8 cellular contexts compared by ENCODE assay signal in genomic region chr18:57437433-57437781, GRCh38. TPM values are rescaled to one million over a fixed set of nuclear protein-coding genes. Genes with fewer than 3 reads are reported as not detected.
DNase-seq lines count a peak whose midpoint lies in the region; ATAC-seq and TF ChIP-seq lines count a peak whose summit lies in the region.

No MANE protein-coding gene starts in this region.

- H3K27ac Mint-ChIP-seq in activated CD4-positive, alpha-beta memory T cell treated with anti-CD3 and anti-CD28 coated beads for 36 hours, result no peak overlapping the region

- no CpG with 5 or more reads among the region's 17 CpGs for WGBS in iPS DF 6.9 (ENCODE audit: insufficient coverage, insufficient read length)
- 2% methylated on average over 17 of the region's 17 CpGs for WGBS in suprapubic skin

- no peaks in the 10 kb centered on the region for H3K36me3 ChIP-seq in left ventricle myocardium inferior
- no peaks in the 10 kb centered on the region; the same call in 1 of the 2 replicates for H3K36me3 ChIP-seq in iPS DF 6.9 (ENCODE audit: control insufficient read depth, insufficient read depth, low read length)
- H3K36me3 ChIP-seq in suprapubic skin, result no peaks in the 10 kb centered on the region

- TF ChIP-seq EP300 in suprapubic skin (IDR thresholded peaks at IDR 0.05), result no peak

- intact Hi-C loops in left ventricle myocardium inferior (cut with micrococcal nuclease) (no loop called here), Right ventricle myocardium inferior (cut with DNase I) (loop anchor here (5.0 kb wide), 1 partner anchor 690 kb away; no protein-coding TSS in a partner anchor)
- intact Hi-C loops in activated CD4-positive, alpha-beta memory T cell treated with anti-CD3 and anti-CD28 coated beads for 36 hours (cut with micrococcal nuclease), result loop anchor here (5.0 to 10.0 kb wide), 5 partner anchors 85 to 1837 kb away; partner anchors contain the start of genes RAX, ST8SIA3 and WDR7

- POLR2A ChIA-PET in activated CD4-positive, alpha-beta memory T cell treated with anti-CD3 and anti-CD28 coated beads for 36 hours (lab: Charles Lee), result no interaction called here

- H3K9me3 ChIP-seq in left ventricle myocardium inferior (replicated peaks), result no peaks in the 10 kb centered on the region
- H3K9me3 ChIP-seq in iPS DF 6.9 (ENCODE audit: control insufficient read depth, insufficient read depth, low read length), result no peaks in the 10 kb centered on the region
- no peaks in the 10 kb centered on the region for H3K9me3 ChIP-seq in suprapubic skin

- peaks cover 80% of the 10 kb centered on the region for H3K27me3 Mint-ChIP-seq in activated CD4-positive, alpha-beta memory T cell treated with anti-CD3 and anti-CD28 coated beads for 36 hours

- peaks cover 10% of the 10 kb centered on the region for H3K36me3 Mint-ChIP-seq in activated CD4-positive, alpha-beta memory T cell treated with anti-CD3 and anti-CD28 coated beads for 36 hours

- DNase-seq in left ventricle myocardium inferior, result no peak
- no peak for DNase-seq in Right ventricle myocardium inferior (ENCODE audit: missing footprints)
- DNase-seq in NOMO-1 (lab: John Stamatoyannopoulos, UW; ENCODE audit: unreplicated experiment in 2 of 2), result peak; percentile 32 to 44
- DNase-seq in iPS DF 6.9 (ENCODE audit: low read depth, low spot score), result no peak
- DNase-seq in suprapubic skin (ENCODE audit: low spot score in 2 of 2), result no peak
- DNase-seq in effector CD8-positive, alpha-beta T cell (lab: John Stamatoyannopoulos, UW), result no peak
- DNase-seq in activated CD4-positive, alpha-beta memory T cell treated with anti-CD3 and anti-CD28 coated beads for 36 hours, result no peak

- H3K27ac ChIP-seq in left ventricle myocardium inferior (replicated peaks), result no peak overlapping the region
- no peak overlapping the region for H3K27ac ChIP-seq in iPS DF 6.9 (ENCODE audit: low read length)
- H3K27ac ChIP-seq in suprapubic skin, result no peak overlapping the region

- ATAC-seq in Right ventricle myocardium inferior (no peak), HG02759 (IDR thresholded peaks at IDR 0.05; ENCODE audit: unreplicated experiment) (no peak)

- H3K4me1 Mint-ChIP-seq in activated CD4-positive, alpha-beta memory T cell treated with anti-CD3 and anti-CD28 coated beads for 36 hours (ENCODE audit: low read depth), result peaks cover 55% of the 10 kb centered on the region

- H3K4me3 Mint-ChIP-seq in activated CD4-positive, alpha-beta memory T cell treated with anti-CD3 and anti-CD28 coated beads for 36 hours, result no peak overlapping the region

- no peak for TF ChIP-seq CTCF in left ventricle myocardium inferior (IDR thresholded peaks at IDR 0.05; ENCODE audit: borderline replicate concordance)
- no peak for TF ChIP-seq CTCF in suprapubic skin (IDR thresholded peaks at IDR 0.05)

- CTCF ChIA-PET in activated CD4-positive, alpha-beta memory T cell treated with anti-CD3 and anti-CD28 coated beads for 36 hours (lab: Charles Lee), result no interaction called here

- TF ChIP-seq POLR2A in suprapubic skin (IDR thresholded peaks at IDR 0.05), result no peak

- no peaks in the 10 kb centered on the region for H3K9me3 Mint-ChIP-seq in activated CD4-positive, alpha-beta memory T cell treated with anti-CD3 and anti-CD28 coated beads for 36 hours

- H3K4me1 ChIP-seq in left ventricle myocardium inferior (peaks cover 78% of the 10 kb centered on the region), iPS DF 6.9 (ENCODE audit: control insufficient read depth, insufficient read depth, low read length) (peaks cover 12% of the 10 kb centered on the region), suprapubic skin (peaks cover 80% of the 10 kb centered on the region)

- peaks cover 97% of the 10 kb centered on the region for H3K27me3 ChIP-seq in left ventricle myocardium inferior (ENCODE audit: low read depth)
- H3K27me3 ChIP-seq in iPS DF 6.9 (ENCODE audit: control insufficient read depth, insufficient read depth, low read length), result peaks cover 83% of the 10 kb centered on the region
- peaks cover 100% of the 10 kb centered on the region for H3K27me3 ChIP-seq in suprapubic skin

- peak overlapping the region; percentile 53 for H3K4me3 ChIP-seq in left ventricle myocardium inferior
- H3K4me3 ChIP-seq in iPS DF 6.9 (ENCODE audit: low read length), result peak overlapping the region; percentile 6; the same call in 1 of the 2 replicates
- H3K4me3 ChIP-seq in suprapubic skin, result peak overlapping the region; percentile 31

RNA-seq across cellular contexts. Expression of gene ONECUT2, which starts 2.2 kb away (rescaled TPM):
- 0.41 TPM for total RNA-seq in left ventricle myocardium inferior
- 0.03 TPM for total RNA-seq in Right ventricle myocardium inferior
- under 1 TPM in 2 of 4 donors, not detected in 2; 0.03 to 0.08 TPM for total RNA-seq in suprapubic skin
- under 1 TPM in 1 of 2 experiments, not detected in 1; 0.02 TPM for total RNA-seq in activated CD4-positive, alpha-beta memory T cell treated with anti-CD3 and anti-CD28 coated beads for 36 hours

Comparison
In these comparisons a context has a peak if more than half of its experiments do, and no peak if none do; other contexts are left out.
1. DNase-seq: peak in NOMO-1 (2 of 2); none in left ventricle myocardium inferior (single experiment), Right ventricle myocardium inferior (single experiment), iPS DF 6.9 (single experiment), suprapubic skin (0 of 2), effector CD8-positive, alpha-beta T cell (single experiment) and activated CD4-positive, alpha-beta memory T cell treated with anti-CD3 and anti-CD28 coated beads for 36 hours (single experiment).
2. Peak in every context shown above with its lines, with median percentiles within 50 percentile points of each other: H3K4me3 ChIP-seq.